8 cellular contexts compared by ENCODE assay signal in the genomic region with DNA sequence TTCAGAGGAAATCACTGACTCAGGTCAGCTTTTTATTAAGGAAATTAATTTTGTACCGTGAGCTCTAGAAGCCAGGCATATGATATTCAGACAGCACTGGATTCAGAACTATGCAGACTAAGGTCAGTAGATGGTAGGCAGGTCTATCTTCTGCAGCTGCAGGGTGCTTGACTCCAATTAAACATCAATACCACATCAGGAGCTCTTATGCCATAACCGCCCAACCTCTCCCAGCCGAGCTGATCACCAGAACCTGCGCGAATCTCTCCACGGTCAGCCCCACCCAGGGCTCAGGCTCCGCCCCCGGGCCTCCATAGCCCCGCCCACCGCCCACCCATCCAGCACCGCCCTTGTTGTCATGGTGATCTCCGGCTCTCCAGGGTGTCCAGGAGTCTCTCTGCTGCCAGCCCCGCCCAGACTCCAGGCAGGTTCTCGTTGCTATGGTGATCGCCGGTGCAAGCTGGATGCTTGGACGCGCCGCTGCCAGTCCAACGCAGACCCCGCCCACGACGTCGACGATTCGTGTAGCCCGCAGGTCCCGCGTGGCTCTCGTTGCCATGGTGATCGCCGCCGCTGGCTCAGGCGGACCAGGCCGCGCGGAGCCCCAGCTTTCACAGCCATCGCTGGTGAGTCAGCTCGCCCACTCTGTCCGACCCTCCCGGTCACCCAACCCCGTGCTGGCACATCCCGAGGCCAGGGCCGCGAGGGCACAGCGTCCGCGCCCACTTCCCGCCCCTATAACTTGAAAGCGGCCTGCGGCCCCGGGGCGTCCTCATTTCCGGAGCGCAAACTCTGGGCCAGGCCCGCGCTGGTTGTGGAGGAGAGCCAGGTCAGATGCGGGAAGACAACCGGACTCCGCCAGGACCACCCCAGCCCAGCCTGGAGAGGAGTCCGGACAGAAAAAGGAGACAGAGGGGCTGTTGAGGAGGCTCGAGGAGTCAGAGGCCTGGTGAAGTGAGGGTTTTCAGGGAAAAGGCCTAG. TPM values are rescaled to one million over a fixed set of nuclear protein-coding genes. Genes with fewer than 3 reads are reported as not detected.
DNase-seq lines count a peak whose midpoint lies in the region; ATAC-seq and TF ChIP-seq lines count a peak whose summit lies in the region.

A gene with protein sequence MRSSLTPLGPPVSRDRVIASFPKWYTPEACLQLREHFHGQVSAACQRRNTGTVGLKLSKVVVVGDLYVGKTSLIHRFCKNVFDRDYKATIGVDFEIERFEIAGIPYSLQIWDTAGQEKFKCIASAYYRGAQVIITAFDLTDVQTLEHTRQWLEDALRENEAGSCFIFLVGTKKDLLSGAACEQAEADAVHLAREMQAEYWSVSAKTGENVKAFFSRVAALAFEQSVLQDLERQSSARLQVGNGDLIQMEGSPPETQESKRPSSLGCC (plus strand): TSS at position 552 of the 981 bp plus-strand sequence. CDS start 1,140 bp downstream, outside the sequence.

- H3K27ac ChIP-seq in RWPE1: peak within 1 kb of the TSS; percentile 64

- peak within 1 kb of the TSS; percentile 64 for H3K4me3 ChIP-seq in fibroblast of villous mesenchyme (ENCODE audit: low read depth, low read length)

- H3K36me3 Mint-ChIP-seq in IgD-negative memory B cell (peaks cover 3% of the 10 kb centered on the region), natural killer cell (no peaks in the 10 kb centered on the region)
- peaks cover 12% of the 10 kb centered on the region for H3K36me3 Mint-ChIP-seq in stimulated activated effector memory CD8-positive, alpha-beta T cell treated with anti-CD3 and anti-CD28 coated beads, Interleukin-12 subunit alpha, Interleukin-12 subunit beta, amount 100 ng/mL, for 72 hours

- intact Hi-C loops in natural killer cell (cut with micrococcal nuclease): loop anchor here (2.0 kb wide), 1 partner anchor 72 kb away; no protein-coding TSS in a partner anchor

- H3K27ac Mint-ChIP-seq in IgD-negative memory B cell (peak within 1 kb of the TSS; percentile 96 to 97 (median 96)), natural killer cell (peak within 1 kb of the TSS; percentile 94 to 96)
- peak within 1 kb of the TSS; percentile 86 for H3K27ac Mint-ChIP-seq in stimulated activated effector memory CD8-positive, alpha-beta T cell treated with anti-CD3 and anti-CD28 coated beads, Interleukin-12 subunit alpha, Interleukin-12 subunit beta, amount 100 ng/mL, for 72 hours

- H3K9me3 Mint-ChIP-seq in IgD-negative memory B cell (peaks cover 0 to 1% (median 0%) of the 10 kb centered on the region in 3 donors), natural killer cell (no peaks in the 10 kb centered on the region)
- H3K9me3 Mint-ChIP-seq in stimulated activated effector memory CD8-positive, alpha-beta T cell treated with anti-CD3 and anti-CD28 coated beads, Interleukin-12 subunit alpha, Interleukin-12 subunit beta, amount 100 ng/mL, for 72 hours: no peaks in the 10 kb centered on the region

- TF ChIP-seq CTCF in RWPE1 (conservative IDR thresholded peaks at IDR 0.05; ENCODE audit: low read depth): no peak
- TF ChIP-seq CTCF in fibroblast of villous mesenchyme (IDR thresholded peaks at IDR 0.05; ENCODE audit: insufficient read depth, low read depth, low read length): no peak
- no peak for TF ChIP-seq CTCF in natural killer cell (IDR thresholded peaks at IDR 0.05)

- POLR2A ChIA-PET in RWPE1 (lab: Yijun Ruan, JAX; ENCODE audit: low non-redundant PET): interaction anchor here (0.6 kb wide), 1 partner anchor 8 kb away, joined by 3 read pairs; no protein-coding TSS in a partner anchor

- no peaks in the 10 kb centered on the region for H3K27me3 Mint-ChIP-seq in IgD-negative memory B cell
- no peaks in the 10 kb centered on the region for H3K27me3 Mint-ChIP-seq in natural killer cell (ENCODE audit: low read depth in 2 of 2)

- H3K4me3 Mint-ChIP-seq in IgD-negative memory B cell: peak within 1 kb of the TSS; percentile 68 to 92 (median 82)
- peak within 1 kb of the TSS; percentile 87 for H3K4me3 Mint-ChIP-seq in natural killer cell
- peak within 1 kb of the TSS; percentile 69 for H3K4me3 Mint-ChIP-seq in stimulated activated effector memory CD8-positive, alpha-beta T cell treated with anti-CD3 and anti-CD28 coated beads, Interleukin-12 subunit alpha, Interleukin-12 subunit beta, amount 100 ng/mL, for 72 hours

- peaks cover 30 to 38% (median 31%) of the 10 kb centered on the region in 3 donors for H3K4me1 Mint-ChIP-seq in IgD-negative memory B cell
- H3K4me1 Mint-ChIP-seq in natural killer cell: peaks cover 37 to 57% of the 10 kb centered on the region in 2 donors
- peaks cover 50% of the 10 kb centered on the region for H3K4me1 Mint-ChIP-seq in stimulated activated effector memory CD8-positive, alpha-beta T cell treated with anti-CD3 and anti-CD28 coated beads, Interleukin-12 subunit alpha, Interleukin-12 subunit beta, amount 100 ng/mL, for 72 hours

- peak; percentile 67 to 74 (median 71) for ATAC-seq in natural killer cell
- peak; percentile 75 for ATAC-seq in stimulated activated effector memory CD8-positive, alpha-beta T cell treated with anti-CD3 and anti-CD28 coated beads, Interleukin-12 subunit alpha, Interleukin-12 subunit beta, amount 100 ng/mL, for 72 hours
- no peak for ATAC-seq in GM18873 (IDR thresholded peaks at IDR 0.05; ENCODE audit: low FRiP score, unreplicated experiment)

- CTCF ChIA-PET in RWPE1 (lab: Yijun Ruan, JAX): interaction anchor here (1.2 kb wide), 1 partner anchor 145 kb away, joined by 3 read pairs; no protein-coding TSS in a partner anchor

- DNase-seq in ELF-1 (ENCODE audit: low read depth, low spot score): peak; percentile 99
- peak; percentile 98 for DNase-seq in RWPE1 (ENCODE audit: low spot score)
- peak; percentile 74 for DNase-seq in activated gamma-delta T cell treated with anti-CD3 and anti-CD28 coated beads, Interleukin-2, amount 50 U/mL, for 16 hours (ENCODE audit: low read depth)
- DNase-seq in fibroblast of villous mesenchyme (ENCODE audit: low read depth): peak; percentile 98
- DNase-seq in natural killer cell: peak; percentile 93
- DNase-seq in stimulated activated effector memory CD8-positive, alpha-beta T cell treated with anti-CD3 and anti-CD28 coated beads, Interleukin-12 subunit alpha, Interleukin-12 subunit beta, amount 100 ng/mL, for 72 hours (ENCODE audit: low spot score in 2 of 2): peak; percentile 84 to 88

RNA-seq across cellular contexts. Expression of the gene that starts here (rescaled TPM):
- polyA plus RNA-seq in IgD-negative memory B cell: 1.8 TPM
- total RNA-seq in fibroblast of villous mesenchyme (5.6 and 6.1 TPM in 2 replicates), natural killer cell (1 to 10 TPM; 1.7 to 2.9 (median 2.6) TPM)
